Comparison of ENCODE assay signal across 8 cellular contexts in genomic region chr18:55510809-55511208, GRCh38.
DNase-seq lines count a peak whose midpoint lies in the region; ATAC-seq and TF ChIP-seq lines count a peak whose summit lies in the region.

No MANE protein-coding gene starts in this region.

- H3K56ac ChIP-seq in IMR-90 (ENCODE audit: extremely low read depth, insufficient read depth, low read length) = 0 out of 2 replicates have a peak overlapping the region, but pooled peaks have one; percentile 14

- H3K4me3 ChIP-seq in A673 (ENCODE audit: low read depth, low read length, poor library complexity, severe bottlenecking) (peak overlapping the region; percentile 18), IMR-90 (ENCODE audit: insufficient read depth, low read depth, low read length) (peak overlapping the region; percentile 14; the same call in 1 of the 2 replicates)

- no peaks in the 10 kb centered on the region for H3K27me3 Mint-ChIP-seq in dendritic cell treated with granulocyte-macrophage colony-stimulating factor and Interleukin-4, amounts not matched to agents 40 ng/mL and 50 ng/mL, for 4 days
- no peaks in the 10 kb centered on the region for H3K27me3 Mint-ChIP-seq in mesothelial cell of epicardium (ENCODE audit: low read depth)
- peaks cover 3% of the 10 kb centered on the region for H3K27me3 Mint-ChIP-seq in activated T-helper 17 cell treated with anti-CD3 and anti-CD28 coated beads, Interleukin-2, amount 50 U/mL, for 72 hours

- H3K27me3 ChIP-seq in A673 (replicated peaks; ENCODE audit: insufficient read depth, low read depth, low read length, poor library complexity) = no peaks in the 10 kb centered on the region
- no peaks in the 10 kb centered on the region for H3K27me3 ChIP-seq in IMR-90 (ENCODE audit: control insufficient read depth, insufficient read depth, low read length)

- no peaks in the 10 kb centered on the region for H4K20me1 ChIP-seq in IMR-90 (ENCODE audit: insufficient read depth, low read length)

- peaks cover 25 to 53% of the 10 kb centered on the region in 2 experiments for H3K79me1 ChIP-seq in IMR-90 (ENCODE audit: low read depth in 1 of 2, low read length in 2 of 2)

- TF ChIP-seq RAD21 in IMR-90 (IDR thresholded peaks at IDR 0.05; ENCODE audit: low read length) = no peak

- no peaks in the 10 kb centered on the region for H3K9me3 ChIP-seq in A673 (ENCODE audit: low read depth, low read length, poor library complexity, severe bottlenecking)
- H3K9me3 ChIP-seq in IMR-90 (ENCODE audit: control insufficient read depth, insufficient read depth, low read length) = no peaks in the 10 kb centered on the region

- H3K14ac ChIP-seq in IMR-90 (replicated peaks; ENCODE audit: low read depth, low read length) = peak overlapping the region; percentile 39

- H3K9ac ChIP-seq in IMR-90 (ENCODE audit: low read depth, low read length) = peak overlapping the region; percentile 25; the same call in 1 of the 2 replicates

- H3K4ac ChIP-seq in IMR-90 (ENCODE audit: low read depth, low read length) = peak overlapping the region; percentile 29; the same call in 1 of the 2 replicates

- dilution Hi-C loops in IMR-90 (cut with HindIII; ENCODE audit: low sequenced_read_pairs, unreplicated experiment) = no loop called here

- BruUV-seq in A673 (replicated peaks; lab: Mats Ljungman, UMichigan) = no TSS peak
- no TSS peak for BruUV-seq in IMR-90 (replicated peaks; lab: Mats Ljungman, UMichigan)

- in situ Hi-C loops in IMR-90 (cut with MboI; ENCODE audit: low sequenced_read_pairs) = no loop called here

- CTCF ChIA-PET in A673 (lab: Charles Lee) = interaction anchor here (0.6 kb wide), 1 partner anchor 271 kb away, joined by 5 read pairs; no protein-coding TSS in a partner anchor
- CTCF ChIA-PET in IMR-90 (lab: Yijun Ruan, JAX) = interaction anchor here (0.6 to 1.0 kb wide), 2 partner anchors 96 to 324 kb away, joined by 3 read pairs; no protein-coding TSS in a partner anchor

- TF ChIP-seq CTCF in A673 (conservative IDR thresholded peaks at IDR 0.05; ENCODE audit: low read depth, low read length) (no peak), IMR-90 (conservative IDR thresholded peaks at IDR 0.05; ENCODE audit: low read depth, low read length) (no peak), mesothelial cell of epicardium (IDR thresholded peaks at IDR 0.05; ENCODE audit: unreplicated experiment) (no peak)

- H2BK5ac ChIP-seq in IMR-90 (ENCODE audit: low read depth, low read length, poor library complexity, severe bottlenecking) = peak overlapping the region; percentile 97

- H2AK9ac ChIP-seq in IMR-90 (replicated peaks; ENCODE audit: low read depth, low read length, poor library complexity) = no peak overlapping the region

- DNase-seq in A673 (ENCODE audit: low spot score) = peak; percentile 73
- DNase-seq in IMR-90 = peak; percentile 92
- DNase-seq in mesothelial cell of epicardium (ENCODE audit: low spot score in 2 of 2, unreplicated experiment in 2 of 2) = no peak
- DNase-seq in NK-92 treated with Interleukin-12 subunit alpha and Interleukin-12 subunit beta, amount 100 ng/mL, for 24 hours (lab: John Stamatoyannopoulos, UW) = no peak
- DNase-seq in germinal center (ENCODE audit: low spot score) = no peak
- DNase-seq in DMS114 treated with DMSO at 0.1 percent for 48 hours (lab: John Stamatoyannopoulos, UW; ENCODE audit: unreplicated experiment) = no peak

- peak overlapping the region; percentile 19; the same call in 1 of the 2 replicates for H4K91ac ChIP-seq in IMR-90 (ENCODE audit: insufficient read depth, low read depth, low read length)

- intact Hi-C loops in A673 (cut with micrococcal nuclease; ENCODE audit: unreplicated experiment) (no loop called here), IMR-90 (cut with micrococcal nuclease) (no loop called here)
- intact Hi-C loops in dendritic cell treated with granulocyte-macrophage colony-stimulating factor and Interleukin-4, amounts not matched to agents 40 ng/mL and 50 ng/mL, for 4 days (cut with micrococcal nuclease) = loop anchor here (5.0 to 10.0 kb wide), 2 partner anchors 34 to 266 kb away; no protein-coding TSS in a partner anchor

- H3K9me3 Mint-ChIP-seq in dendritic cell treated with granulocyte-macrophage colony-stimulating factor and Interleukin-4, amounts not matched to agents 40 ng/mL and 50 ng/mL, for 4 days = no peaks in the 10 kb centered on the region
- no peaks in the 10 kb centered on the region for H3K9me3 Mint-ChIP-seq in mesothelial cell of epicardium
- H3K9me3 Mint-ChIP-seq in activated T-helper 17 cell treated with anti-CD3 and anti-CD28 coated beads, Interleukin-2, amount 50 U/mL, for 72 hours = no peaks in the 10 kb centered on the region

- no peaks in the 10 kb centered on the region for H3K36me3 Mint-ChIP-seq in dendritic cell treated with granulocyte-macrophage colony-stimulating factor and Interleukin-4, amounts not matched to agents 40 ng/mL and 50 ng/mL, for 4 days (ENCODE audit: low read depth)
- no peaks in the 10 kb centered on the region for H3K36me3 Mint-ChIP-seq in mesothelial cell of epicardium
- no peaks in the 10 kb centered on the region for H3K36me3 Mint-ChIP-seq in activated T-helper 17 cell treated with anti-CD3 and anti-CD28 coated beads, Interleukin-2, amount 50 U/mL, for 72 hours (ENCODE audit: low read depth)

- peak overlapping the region; percentile 44 to 79; a peak in 2 of 4 replicates for H4K8ac ChIP-seq in IMR-90 (ENCODE audit: low read depth in 2 of 2, low read length in 2 of 2)

- peaks cover 22% of the 10 kb centered on the region for H3K4me1 Mint-ChIP-seq in dendritic cell treated with granulocyte-macrophage colony-stimulating factor and Interleukin-4, amounts not matched to agents 40 ng/mL and 50 ng/mL, for 4 days (ENCODE audit: low read depth)
- H3K4me1 Mint-ChIP-seq in mesothelial cell of epicardium = peaks cover 38% of the 10 kb centered on the region
- H3K4me1 Mint-ChIP-seq in activated T-helper 17 cell treated with anti-CD3 and anti-CD28 coated beads, Interleukin-2, amount 50 U/mL, for 72 hours = no peaks in the 10 kb centered on the region

- H2BK20ac ChIP-seq in IMR-90 (ENCODE audit: low read depth, low read length) = peak overlapping the region; percentile 1; the same call in 1 of the 2 replicates

- H3K4me3 Mint-ChIP-seq in dendritic cell treated with granulocyte-macrophage colony-stimulating factor and Interleukin-4, amounts not matched to agents 40 ng/mL and 50 ng/mL, for 4 days = peak overlapping the region; percentile 34
- no peak overlapping the region for H3K4me3 Mint-ChIP-seq in mesothelial cell of epicardium
- no peak overlapping the region for H3K4me3 Mint-ChIP-seq in activated T-helper 17 cell treated with anti-CD3 and anti-CD28 coated beads, Interleukin-2, amount 50 U/mL, for 72 hours

- peak overlapping the region; percentile 33; the same call in 1 of the 2 replicates for H4K5ac ChIP-seq in IMR-90 (ENCODE audit: low read depth, low read length)

- peak; percentile 83 for TF ChIP-seq POLR2A in IMR-90 (IDR thresholded peaks at IDR 0.05; ENCODE audit: low read depth, low read length)

- no peak overlapping the region for H2AFZ ChIP-seq in IMR-90 (replicated peaks; ENCODE audit: low read length, poor library complexity)

- H3K27ac Mint-ChIP-seq in dendritic cell treated with granulocyte-macrophage colony-stimulating factor and Interleukin-4, amounts not matched to agents 40 ng/mL and 50 ng/mL, for 4 days = peak overlapping the region; percentile 80
- peak overlapping the region; percentile 91 for H3K27ac Mint-ChIP-seq in mesothelial cell of epicardium
- H3K27ac Mint-ChIP-seq in activated T-helper 17 cell treated with anti-CD3 and anti-CD28 coated beads, Interleukin-2, amount 50 U/mL, for 72 hours = no peak overlapping the region

- peak overlapping the region; percentile 0; the same call in 1 of the 2 replicates for H2AK5ac ChIP-seq in IMR-90 (ENCODE audit: low read depth, low read length)

- peak overlapping the region; percentile 43 for H2BK120ac ChIP-seq in IMR-90 (ENCODE audit: low read depth, low read length)

- POLR2A ChIA-PET in A673 (lab: Charles Lee; ENCODE audit: low non-redundant PET) (no interaction called here), IMR-90 (lab: Charles Lee; ENCODE audit: unreplicated experiment) (no interaction called here)

- H3K23ac ChIP-seq in IMR-90 (ENCODE audit: low read depth, low read length) = peak overlapping the region; percentile 49; the same call in 1 of the 2 replicates

- H3K18ac ChIP-seq in IMR-90 (ENCODE audit: low read depth, low read length) = peak overlapping the region; percentile 72

- no CpG with 5 or more reads among the region's 5 CpGs for WGBS in IMR-90 (ENCODE audit: extremely low coverage in 2 of 2, insufficient read length in 1 of 2), 2 experiments

- no peaks in the 10 kb centered on the region for H3K36me3 ChIP-seq in A673 (ENCODE audit: insufficient read depth, low read length, poor library complexity, severe bottlenecking)
- no peaks in the 10 kb centered on the region for H3K36me3 ChIP-seq in IMR-90 (ENCODE audit: control insufficient read depth, insufficient read depth, low read length)

- H3K9me1 ChIP-seq in IMR-90 (ENCODE audit: insufficient read depth, low read length) = peaks cover 9% of the 10 kb centered on the region

- peak overlapping the region; percentile 82 for H3K27ac ChIP-seq in A673 (ENCODE audit: low read depth, low read length, poor library complexity, severe bottlenecking)
- H3K27ac ChIP-seq in IMR-90 (ENCODE audit: insufficient read depth, low read length) = peak overlapping the region; percentile 54

- H3K4me1 ChIP-seq in A673 (ENCODE audit: insufficient read depth, low read length, poor library complexity, severe bottlenecking) (peaks cover 67% of the 10 kb centered on the region), IMR-90 (ENCODE audit: control insufficient read depth, insufficient read depth, low read length) (peaks cover 15% of the 10 kb centered on the region)

- peak; percentile 31 for ATAC-seq in IMR-90 (ENCODE audit: low read depth)
- no peak for ATAC-seq in activated T-helper 17 cell treated with anti-CD3 and anti-CD28 coated beads, Interleukin-2, amount 50 U/mL, for 72 hours (replicated peaks)

- 0 out of 3 replicates have a peak overlapping the region, but pooled peaks have one; percentile 1 for H2BK15ac ChIP-seq in IMR-90 (ENCODE audit: low read depth, low read length)

- peak overlapping the region; percentile 80 for H3K4me2 ChIP-seq in IMR-90 (ENCODE audit: low read depth, low read length)

TF ChIP-seq in IMR-90, 13 proteins besides CTCF, POLR2A, EP300 and RAD21:
- TF ChIP-seq MAZ (IDR thresholded peaks at IDR 0.05; ENCODE audit: borderline replicate concordance, low read depth, low read length) (no peak), CEBPB (IDR thresholded peaks at IDR 0.05; ENCODE audit: low read depth, low read length) (peak; percentile 34; the same call in 1 of the 2 replicates)

Comparison
In these comparisons a context has a peak if more than half of its experiments do, and no peak if none do; other contexts are left out.
1. DNase-seq: peak in A673 (single experiment) and IMR-90 (single experiment); none in mesothelial cell of epicardium (0 of 2), NK-92 treated with Interleukin-12 subunit alpha and Interleukin-12 subunit beta, amount 100 ng/mL, for 24 hours (single experiment), germinal center (single experiment) and DMS114 treated with DMSO at 0.1 percent for 48 hours (single experiment).